In the genomic region with DNA sequence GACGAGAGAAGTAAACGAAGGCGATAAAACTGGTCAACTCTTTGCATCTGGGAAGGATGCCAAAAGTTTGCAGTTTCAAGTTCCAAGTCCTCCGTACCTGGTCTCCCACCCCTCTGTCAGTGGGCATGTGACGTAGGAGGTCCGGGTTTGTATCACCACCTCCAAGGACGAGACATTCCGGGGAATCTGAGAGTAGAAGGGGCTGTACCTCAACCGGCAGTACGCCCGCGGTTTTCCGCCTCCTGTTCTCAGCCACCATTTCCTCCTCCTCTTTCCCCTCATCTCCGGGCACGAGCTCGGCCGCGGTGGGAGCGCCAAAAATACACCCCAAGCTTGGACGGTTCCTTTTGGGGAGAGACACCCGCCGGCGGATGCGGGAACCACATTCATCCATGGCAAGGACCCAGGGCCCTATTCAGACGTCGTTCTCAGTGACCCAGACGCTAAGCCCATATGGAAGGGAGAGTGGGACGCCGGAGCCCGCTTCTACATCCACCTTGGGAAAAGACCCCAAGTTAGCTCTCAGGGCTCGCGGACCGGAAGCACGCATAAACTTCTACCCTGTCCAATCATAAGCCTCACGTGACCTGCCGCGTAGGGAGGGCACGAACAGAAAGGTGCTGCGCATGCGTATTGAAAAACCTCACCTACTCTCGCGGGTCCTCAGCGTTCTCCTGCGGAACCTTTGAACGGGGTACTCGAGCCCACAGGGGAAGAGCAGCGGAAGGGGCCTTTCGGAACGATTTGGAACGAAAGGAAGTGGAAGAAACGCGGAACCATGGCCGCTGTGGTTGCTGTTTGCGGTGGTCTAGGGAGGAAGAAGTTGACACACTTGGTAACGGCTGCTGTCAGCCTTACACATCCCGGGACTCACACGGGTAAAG, we compare ENCODE assay signal across 8 cellular contexts.
DNase-seq lines count a peak whose midpoint lies in the region; ATAC-seq and FAIRE-seq lines count a peak whose summit lies in the region.

A gene with protein sequence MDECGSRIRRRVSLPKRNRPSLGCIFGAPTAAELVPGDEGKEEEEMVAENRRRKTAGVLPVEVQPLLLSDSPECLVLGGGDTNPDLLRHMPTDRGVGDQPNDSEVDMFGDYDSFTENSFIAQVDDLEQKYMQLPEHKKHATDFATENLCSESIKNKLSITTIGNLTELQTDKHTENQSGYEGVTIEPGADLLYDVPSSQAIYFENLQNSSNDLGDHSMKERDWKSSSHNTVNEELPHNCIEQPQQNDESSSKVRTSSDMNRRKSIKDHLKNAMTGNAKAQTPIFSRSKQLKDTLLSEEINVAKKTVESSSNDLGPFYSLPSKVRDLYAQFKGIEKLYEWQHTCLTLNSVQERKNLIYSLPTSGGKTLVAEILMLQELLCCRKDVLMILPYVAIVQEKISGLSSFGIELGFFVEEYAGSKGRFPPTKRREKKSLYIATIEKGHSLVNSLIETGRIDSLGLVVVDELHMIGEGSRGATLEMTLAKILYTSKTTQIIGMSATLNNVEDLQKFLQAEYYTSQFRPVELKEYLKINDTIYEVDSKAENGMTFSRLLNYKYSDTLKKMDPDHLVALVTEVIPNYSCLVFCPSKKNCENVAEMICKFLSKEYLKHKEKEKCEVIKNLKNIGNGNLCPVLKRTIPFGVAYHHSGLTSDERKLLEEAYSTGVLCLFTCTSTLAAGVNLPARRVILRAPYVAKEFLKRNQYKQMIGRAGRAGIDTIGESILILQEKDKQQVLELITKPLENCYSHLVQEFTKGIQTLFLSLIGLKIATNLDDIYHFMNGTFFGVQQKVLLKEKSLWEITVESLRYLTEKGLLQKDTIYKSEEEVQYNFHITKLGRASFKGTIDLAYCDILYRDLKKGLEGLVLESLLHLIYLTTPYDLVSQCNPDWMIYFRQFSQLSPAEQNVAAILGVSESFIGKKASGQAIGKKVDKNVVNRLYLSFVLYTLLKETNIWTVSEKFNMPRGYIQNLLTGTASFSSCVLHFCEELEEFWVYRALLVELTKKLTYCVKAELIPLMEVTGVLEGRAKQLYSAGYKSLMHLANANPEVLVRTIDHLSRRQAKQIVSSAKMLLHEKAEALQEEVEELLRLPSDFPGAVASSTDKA (minus strand): TSS at position 524 of the 884 bp plus-strand sequence. CDS start 130 bp downstream, at position 394.
A gene (plus strand): TSS at position 759 of the 884 bp plus-strand sequence. CDS start 20 bp downstream, at position 779.

- DNase-seq in Ammon's horn (ENCODE audit: low spot score) (peak; percentile 99), NCI-H446 treated with DMSO at 0.1 percent for 48 hours (lab: John Stamatoyannopoulos, UW) (peak; percentile 97), cerebellar cortex (ENCODE audit: low spot score) (peak; percentile 99)
- DNase-seq in stimulated activated CD4-positive, alpha-beta T cell treated with anti-CD3 and anti-CD28 coated beads, Interleukin-12 subunit alpha, Interleukin-12 subunit beta, amount 100 ng/mL, for 4 hours: peak; percentile 85

- FAIRE-seq in islet of Langerhans (lab: Jason Lieb, UNC): peak; percentile 79

- ATAC-seq in GM19043 (IDR thresholded peaks at IDR 0.05; ENCODE audit: low read depth, unreplicated experiment) (peak; percentile 93), HG03378 (IDR thresholded peaks at IDR 0.05; ENCODE audit: unreplicated experiment) (peak; percentile 95)
- peak; percentile 93 to 94 for ATAC-seq in activated CD4-positive, CD25-positive, alpha-beta regulatory T cell treated with anti-CD3 and anti-CD28 coated beads, Interleukin-2, amount 50 U/mL, for 24 hours

Comparison
In these comparisons a context has a peak if more than half of its experiments do, and no peak if none do; other contexts are left out.
1. Peak in every context shown above with its lines: DNase-seq and ATAC-seq.